Comparison of ENCODE assay signal across 11 cellular contexts in the genomic region with DNA sequence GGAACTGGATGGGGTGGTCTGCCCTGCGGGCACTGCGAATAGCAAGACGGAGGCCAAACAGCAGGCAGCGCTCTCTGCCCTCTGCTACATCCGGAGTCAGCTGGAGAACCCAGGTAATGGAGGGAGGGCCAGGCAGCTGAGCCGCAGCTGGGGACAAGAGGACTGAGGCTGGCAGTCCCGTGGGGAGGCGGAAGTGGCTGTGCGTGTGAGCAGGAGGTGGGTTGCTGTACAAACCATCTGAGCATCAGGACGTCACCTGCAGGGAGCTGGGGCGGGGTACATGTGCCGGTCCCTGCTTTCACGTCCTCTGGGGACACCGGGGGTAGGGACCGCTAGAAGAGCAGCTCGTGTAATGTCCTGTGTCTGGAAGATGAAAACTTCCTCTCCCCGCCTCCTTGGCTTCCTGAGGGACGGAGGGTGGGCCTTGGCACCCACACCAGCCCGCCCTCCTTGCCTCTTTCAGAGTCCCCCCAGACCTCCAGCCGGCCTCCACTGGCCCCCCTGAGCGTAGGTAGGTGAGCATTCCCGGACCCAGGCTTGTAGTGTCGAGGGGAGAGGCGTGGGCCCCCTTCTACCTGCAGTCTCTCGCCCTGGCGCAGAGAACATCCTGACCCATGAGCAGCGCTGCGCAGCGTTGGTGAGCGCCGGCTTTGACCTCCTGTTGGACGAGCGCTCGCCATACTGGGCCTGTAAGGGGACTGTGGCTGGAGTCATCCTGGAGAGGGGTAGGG. TPM values are rescaled to one million over a fixed set of nuclear protein-coding genes. Genes with fewer than 3 reads are reported as not detected.
DNase-seq lines count a peak whose midpoint lies in the region; ATAC-seq and TF ChIP-seq lines count a peak whose summit lies in the region.
"Had no signal": no experiment of that assay in that cellular context is flagged by ENCODE, and none has a peak within 500 bp of the region (broad histone marks: within the 10 kb centered on the region; RNA-seq: fewer than 3 reads in every experiment).

No MANE protein-coding gene starts in this region.

- H3K27me3 Mint-ChIP-seq in T-helper 2 cell treated with Interferon-gamma antibody and Interleukin-4, amounts not matched to agents 5 μg/mL and 100 μg/mL, for 36 hours (ENCODE audit: low read depth): no peaks in the 10 kb centered on the region
- H3K27me3 Mint-ChIP-seq in glutamatergic neuron (ENCODE audit: unreplicated experiment): peaks cover 13% of the 10 kb centered on the region

- BruUV-seq in OCI-LY7 (replicated peaks; lab: Mats Ljungman, UMichigan): no TSS peak

- H3K9me2 ChIP-seq in OCI-LY7 (ENCODE audit: insufficient read depth, low read length): no peaks in the 10 kb centered on the region

- CTCF ChIA-PET in OCI-LY7 (lab: Charles Lee; ENCODE audit: unreplicated experiment): no interaction called here

- DNase-seq in DMS153 treated with DMSO at 0.1 percent for 48 hours (lab: John Stamatoyannopoulos, UW; ENCODE audit: unreplicated experiment): peak; percentile 65
- peak; percentile 16 for DNase-seq in T-helper 2 cell treated with Interferon-gamma antibody and Interleukin-4, amounts not matched to agents 5 μg/mL and 100 μg/mL, for 36 hours (ENCODE audit: low spot score)
- DNase-seq in glutamatergic neuron: peak; percentile 74
- DNase-seq in thyroid gland: no peak
- DNase-seq in iPS-NIHi11 (ENCODE audit: low spot score): no peak
- DNase-seq in OCI-LY7 (ENCODE audit: low spot score): no peak

- H3K9me3 ChIP-seq in thyroid gland (no peaks in the 10 kb centered on the region), OCI-LY7 (ENCODE audit: low read length) (no peaks in the 10 kb centered on the region)
- H3K9me3 ChIP-seq: thoracic aorta had no signal

- whole genome bisulfite sequencing in thyroid gland, 2 donors: 71 to 77% methylated on average over 27 to 30 of the region's 34 CpGs

- intact Hi-C loops in thyroid gland (cut with DNase I): loop anchor here (10.0 kb wide), 1 partner anchor 290 kb away; no protein-coding TSS in a partner anchor
- intact Hi-C loops in OCI-LY7 (cut with micrococcal nuclease; ENCODE audit: unreplicated experiment): no loop called here

- H3K27ac ChIP-seq in thyroid gland: no peak overlapping the region
- no peak overlapping the region for H3K27ac ChIP-seq in OCI-LY7 (ENCODE audit: low read depth, low read length, poor library complexity, severe bottlenecking)
- H3K27ac ChIP-seq: thoracic aorta had no signal

- peak overlapping the region; percentile 46 for H3K4me3 Mint-ChIP-seq in T-helper 2 cell treated with Interferon-gamma antibody and Interleukin-4, amounts not matched to agents 5 μg/mL and 100 μg/mL, for 36 hours
- peak overlapping the region; percentile 23 for H3K4me3 Mint-ChIP-seq in glutamatergic neuron (ENCODE audit: unreplicated experiment)

- TF ChIP-seq POLR2A in thyroid gland (IDR thresholded peaks at IDR 0.05): no peak

- H3K4me3 ChIP-seq in thyroid gland (replicated peaks in 1 of 3) (no peak overlapping the region), OCI-LY7 (ENCODE audit: low read depth, low read length, poor library complexity, severe bottlenecking) (no peak overlapping the region)
- H3K4me3 ChIP-seq: thoracic aorta had no signal

- H3K4me1 ChIP-seq in thyroid gland (no peaks in the 10 kb centered on the region), OCI-LY7 (ENCODE audit: insufficient read depth, low read length, poor library complexity, severe bottlenecking) (no peaks in the 10 kb centered on the region)

- no peaks in the 10 kb centered on the region for H3K27me3 ChIP-seq in thyroid gland

- POLR2A ChIA-PET in OCI-LY7 (lab: Charles Lee): interaction anchor here (0.6 kb wide), 1 partner anchor 633 kb away, joined by 5 read pairs; no protein-coding TSS in a partner anchor

- no peak overlapping the region for H2AFZ ChIP-seq in OCI-LY7 (ENCODE audit: low read length)

- H3K36me3 ChIP-seq in thyroid gland (no peaks in the 10 kb centered on the region), OCI-LY7 (ENCODE audit: insufficient read depth, low read length) (no peaks in the 10 kb centered on the region)
- H3K36me3 ChIP-seq: thoracic aorta had no signal

- TF ChIP-seq CTCF in glutamatergic neuron (IDR thresholded peaks at IDR 0.05; ENCODE audit: partially characterized antibody, unreplicated experiment) (no peak), thyroid gland (IDR thresholded peaks at IDR 0.05) (no peak), OCI-LY7 (conservative IDR thresholded peaks at IDR 0.05; ENCODE audit: low read length) (no peak)

- H4K20me1 ChIP-seq in OCI-LY7 (ENCODE audit: insufficient read depth, low read length): no peaks in the 10 kb centered on the region

- peak overlapping the region; percentile 60 for H3K27ac Mint-ChIP-seq in T-helper 2 cell treated with Interferon-gamma antibody and Interleukin-4, amounts not matched to agents 5 μg/mL and 100 μg/mL, for 36 hours
- peak overlapping the region; percentile 38 for H3K27ac Mint-ChIP-seq in glutamatergic neuron (ENCODE audit: unreplicated experiment)

- ATAC-seq in HG02759 (IDR thresholded peaks at IDR 0.05; ENCODE audit: unreplicated experiment) (peak; percentile 76), GM18868 (IDR thresholded peaks at IDR 0.05; ENCODE audit: unreplicated experiment) (no peak)

- no peaks in the 10 kb centered on the region for H3K79me2 ChIP-seq in OCI-LY7 (ENCODE audit: insufficient read depth, low read depth, low read length)

- no peak overlapping the region; the same call in 1 of the 2 replicates for H3K4me2 ChIP-seq in OCI-LY7 (ENCODE audit: low read length)

- no peaks in the 10 kb centered on the region for H3K36me3 Mint-ChIP-seq in T-helper 2 cell treated with Interferon-gamma antibody and Interleukin-4, amounts not matched to agents 5 μg/mL and 100 μg/mL, for 36 hours (ENCODE audit: low read depth)
- H3K36me3 Mint-ChIP-seq in glutamatergic neuron (ENCODE audit: unreplicated experiment): no peaks in the 10 kb centered on the region

- H3K4me1 Mint-ChIP-seq in T-helper 2 cell treated with Interferon-gamma antibody and Interleukin-4, amounts not matched to agents 5 μg/mL and 100 μg/mL, for 36 hours (ENCODE audit: low read depth): peaks cover 16% of the 10 kb centered on the region
- H3K4me1 Mint-ChIP-seq in glutamatergic neuron (ENCODE audit: low read depth, unreplicated experiment): peaks cover 28% of the 10 kb centered on the region

- H3K9me3 Mint-ChIP-seq in T-helper 2 cell treated with Interferon-gamma antibody and Interleukin-4, amounts not matched to agents 5 μg/mL and 100 μg/mL, for 36 hours: no peaks in the 10 kb centered on the region
- H3K9me3 Mint-ChIP-seq in glutamatergic neuron (ENCODE audit: unreplicated experiment): peaks cover 15% of the 10 kb centered on the region

RNA-seq across cellular contexts. Expression of a gene that starts 3.7 kb away (rescaled TPM):
- total RNA-seq in glutamatergic neuron (ENCODE audit: unreplicated experiment): not detected
- total RNA-seq in thyroid gland: under 1 TPM; 0.24 to 0.78 (median 0.54) TPM
- not detected in 2 replicates for total RNA-seq in OCI-LY7 (2014; rRNA removed; shearing (Covaris generic))
- not detected in 2 replicates for total RNA-seq in OCI-LY7 (2022)
- total RNA-seq: renal cortical epithelial cell, thoracic aorta had no signal

RNA-seq across cellular contexts. Expression of a gene that starts 7.8 kb away (rescaled TPM):
- 74.7 TPM for total RNA-seq in glutamatergic neuron (ENCODE audit: unreplicated experiment)
- total RNA-seq in thyroid gland: 10 to 100 TPM; 29.4 to 64.2 (median 56.3) TPM
- 27.4 and 64.6 TPM in 2 replicates for total RNA-seq in OCI-LY7 (2014; rRNA removed; shearing (Covaris generic))
- 62.5 and 66.1 TPM in 2 replicates for total RNA-seq in OCI-LY7 (2022)

RNA-seq across cellular contexts. Expression of a gene that starts 45.2 kb away (rescaled TPM):
- not detected for total RNA-seq in glutamatergic neuron (ENCODE audit: unreplicated experiment)
- not detected for total RNA-seq in thyroid gland
- not detected in 2 replicates for total RNA-seq in OCI-LY7 (2014; rRNA removed; shearing (Covaris generic))
- total RNA-seq in OCI-LY7 (2022): not detected in 2 replicates
- total RNA-seq: cardiac septum, renal cortical epithelial cell, thoracic aorta had no signal

RNA-seq across cellular contexts. Expression of a gene that starts 49.5 kb away (rescaled TPM):
- total RNA-seq in glutamatergic neuron (ENCODE audit: unreplicated experiment) (0.56 TPM), thyroid gland (10 to 100 TPM in 1 of 4 donors, 1 to 10 TPM in 3; 1.5 to 11.2 (median 2.8) TPM), OCI-LY7 (2022) (0.24 and 0.34 TPM in 2 replicates)
- 0.08 TPM in 1 of 2 replicates, not detected in the other for total RNA-seq in OCI-LY7 (2014; rRNA removed; shearing (Covaris generic))
- total RNA-seq: cardiac septum, thoracic aorta had no signal

RNA-seq across cellular contexts. Expression of a gene that starts 49.7 kb away (rescaled TPM):
- 81.7 TPM for total RNA-seq in glutamatergic neuron (ENCODE audit: unreplicated experiment)
- 10 to 100 TPM; 37.2 to 82.9 (median 59.5) TPM for total RNA-seq in thyroid gland
- 15.4 and 16.3 TPM in 2 replicates for total RNA-seq in OCI-LY7 (2014; rRNA removed; shearing (Covaris generic))
- total RNA-seq in OCI-LY7 (2022): 25.1 and 26.9 TPM in 2 replicates

Comparison
In these comparisons a context has a peak if more than half of its experiments do, and no peak if none do; other contexts are left out.
1. DNase-seq: peak in DMS153 treated with DMSO at 0.1 percent for 48 hours (single experiment), T-helper 2 cell treated with Interferon-gamma antibody and Interleukin-4, amounts not matched to agents 5 μg/mL and 100 μg/mL, for 36 hours (single experiment) and glutamatergic neuron (single experiment); none in thyroid gland (0 of 2), iPS-NIHi11 (single experiment) and OCI-LY7 (single experiment).